In the genomic region with DNA sequence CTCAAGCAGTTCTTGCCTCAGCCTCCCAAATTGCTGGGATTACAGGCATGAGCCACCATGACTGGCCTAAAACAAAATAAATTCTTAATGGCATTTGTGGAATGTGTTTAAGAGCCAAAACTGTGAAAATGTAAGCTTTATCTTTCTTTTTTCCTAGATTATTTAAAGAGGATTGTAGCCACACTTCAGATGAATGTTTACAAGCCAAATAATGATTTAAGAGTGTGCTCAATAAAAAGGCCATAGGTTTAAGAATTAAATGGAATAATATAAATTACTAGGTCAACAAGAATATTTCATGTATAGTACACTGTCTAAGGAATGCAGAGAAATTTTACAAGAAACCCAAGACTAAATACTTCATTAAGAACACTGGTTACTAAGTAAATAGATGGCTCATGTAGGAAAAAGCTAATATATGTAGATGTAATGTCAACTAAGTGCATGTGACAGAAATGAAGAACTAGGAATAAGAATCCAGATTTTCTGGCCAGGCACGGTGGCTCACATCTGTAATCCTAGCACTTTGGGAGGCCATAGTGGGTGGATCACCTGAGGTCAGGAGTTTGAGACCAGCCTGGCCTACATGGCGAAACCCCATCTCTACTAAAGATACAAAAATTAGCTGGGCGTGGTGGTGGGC, we compare ENCODE assay signal across 18 cellular contexts. TPM values are rescaled to one million over a fixed set of nuclear protein-coding genes. Genes with fewer than 3 reads are reported as not detected.
DNase-seq lines count a peak whose midpoint lies in the region; ATAC-seq, FAIRE-seq and TF ChIP-seq lines count a peak whose summit lies in the region.
"Had no signal": no experiment of that assay in that cellular context is flagged by ENCODE, and none has a peak within 500 bp of the region (broad histone marks: within the 10 kb centered on the region; RNA-seq: fewer than 3 reads in every experiment).

No MANE protein-coding gene starts in this region.

- H2BK12ac ChIP-seq in mesenchymal stem cell (ENCODE audit: low read length in 2 of 2), result no peak overlapping the region

- no peak overlapping the region for H2AK5ac ChIP-seq in mesenchymal stem cell (ENCODE audit: low read length, severe bottlenecking)

- no peak overlapping the region for H2BK15ac ChIP-seq in mesenchymal stem cell (ENCODE audit: low read depth, poor library complexity, severe bottlenecking)

- no peaks in the 10 kb centered on the region for H3K4me1 ChIP-seq in K562 (replicated peaks in 1 of 2; ENCODE audit: control insufficient read depth in 2 of 2, insufficient read depth in 2 of 2, low read length in 2 of 2)
- peaks cover 5% of the 10 kb centered on the region for H3K4me1 ChIP-seq in mesenchymal stem cell (ENCODE audit: control insufficient read depth, insufficient read depth, low read depth, low read length)
- H3K4me1 ChIP-seq in spleen, result no peaks in the 10 kb centered on the region

- H3K27me3 ChIP-seq in K562 (ENCODE audit: control insufficient read depth in 2 of 2, insufficient read depth in 2 of 2, low read length in 2 of 2) (no peaks in the 10 kb centered on the region), mesenchymal stem cell (ENCODE audit: control insufficient read depth in 1 of 2, insufficient read depth in 1 of 2, low read length in 2 of 2) (no peaks in the 10 kb centered on the region), spleen (replicated peaks in 1 of 7) (no peaks in the 10 kb centered on the region)

- H3K36me3 ChIP-seq in K562 (ENCODE audit: control insufficient read depth, insufficient read depth, low read length), result no peaks in the 10 kb centered on the region
- H3K36me3 ChIP-seq in mesenchymal stem cell (ENCODE audit: control insufficient read depth in 1 of 2, insufficient read depth in 2 of 2, low read depth in 1 of 2, low read length in 2 of 2), result peaks cover 0 to 49% of the 10 kb centered on the region in 2 experiments
- H3K36me3 ChIP-seq in spleen, result peaks cover 0 to 52% (median 5%) of the 10 kb centered on the region in 6 donors

- TF ChIP-seq POLR2A in K562 (conservative IDR thresholded peaks at IDR 0.05), result no peak
- TF ChIP-seq POLR2A in spleen (IDR thresholded peaks at IDR 0.05), result no peak

- no peak for ATAC-seq in K562
- ATAC-seq: WTC11 had no signal

- H3K4me3 ChIP-seq in AG04449 (ENCODE audit: low read depth, low read length) (no peak overlapping the region), LNCaP clone FGC (ENCODE audit: low read depth, low read length) (no peak overlapping the region), K562 (no peak overlapping the region), mesenchymal stem cell (ENCODE audit: insufficient read depth in 1 of 2, low read depth in 1 of 2, low read length in 2 of 2) (no peak overlapping the region), spleen (no peak overlapping the region)

- H2BK120ac ChIP-seq in mesenchymal stem cell (ENCODE audit: low read depth, low read length), result no peak overlapping the region

- no peak for TF ChIP-seq EP300 in K562 (IDR thresholded peaks at IDR 0.05; ENCODE audit: low read length)

- H4K20me1 ChIP-seq in K562 (replicated peaks; ENCODE audit: control insufficient read depth, insufficient read depth, low read length), result no peaks in the 10 kb centered on the region

- no peak for TF ChIP-seq CTCF in AG04449 (IDR thresholded peaks at IDR 0.05; ENCODE audit: insufficient read depth, low read length, missing control alignments)
- TF ChIP-seq CTCF in LNCaP clone FGC (IDR thresholded peaks at IDR 0.05; ENCODE audit: control insufficient read depth, extremely low read depth, insufficient read depth), result no peak
- TF ChIP-seq CTCF in K562 (IDR thresholded peaks at IDR 0.05 in 2 of 3, conservative IDR thresholded peaks at IDR 0.05 in 1 of 3; ENCODE audit: insufficient read depth in 2 of 3, low read depth in 1 of 3, low read length in 3 of 3), result no peak
- TF ChIP-seq CTCF in spleen (IDR thresholded peaks at IDR 0.05 in 8 of 11, conservative IDR thresholded peaks at IDR 0.05 in 3 of 11), result no peak

- H3K9ac ChIP-seq in K562 (ENCODE audit: insufficient read depth in 1 of 2, low read depth in 2 of 2, low read length in 2 of 2), result no peak overlapping the region
- H3K9ac ChIP-seq in mesenchymal stem cell (ENCODE audit: low read length), result no peak overlapping the region

- H3K9me1 ChIP-seq in K562 (ENCODE audit: control insufficient read depth, insufficient read depth, low read length), result no peaks in the 10 kb centered on the region

- H3K79me1 ChIP-seq in mesenchymal stem cell (replicated peaks; ENCODE audit: low read length, poor library complexity, severe bottlenecking), result no peaks in the 10 kb centered on the region

- no peak overlapping the region for H2BK5ac ChIP-seq in mesenchymal stem cell (ENCODE audit: low read depth, low read length, poor library complexity, severe bottlenecking)

- peak; percentile 24 for DNase-seq in AG04449 (ENCODE audit: low read depth, low spot score)
- DNase-seq in LNCaP clone FGC (ENCODE audit: low read depth), result peak; percentile 85
- no peak for DNase-seq in K562 (ENCODE audit: extremely low read depth in 1 of 4, low spot score in 3 of 4)
- DNase-seq in mesenchymal stem cell, result peak; percentile 29
- DNase-seq in NCI-H2107 (lab: John Stamatoyannopoulos, UW), result no peak
- no peak for DNase-seq in spleen
- no peak for DNase-seq in NCI-H187 (lab: John Stamatoyannopoulos, UW)
- no peak for DNase-seq in activated CD8-positive, alpha-beta memory T cell treated with anti-CD3 and anti-CD28 coated beads for 24 hours
- DNase-seq: activated CD4-positive, alpha-beta memory T cell treated with anti-CD3 and anti-CD28 coated beads for 36 hours; activated naive CD4-positive, alpha-beta T cell treated with anti-CD3 and anti-CD28 coated beads, Interleukin-2, amount 10 ng/mL, durations not matched to agents 7 days and 5 days; activated T-cell treated with anti-CD3 and anti-CD28 coated beads, Interleukin-2, amount 50 U/mL, for 1 hour; midbrain; NCI-H1048; NCI-H524 treated with DMSO at 0.1 percent for 48 hours; SHP77 treated with DMSO at 0.1 percent for 48 hours had no signal

- no peak overlapping the region for H4K8ac ChIP-seq in mesenchymal stem cell (ENCODE audit: low read length)

- intact Hi-C loops in K562 (cut with micrococcal nuclease) (no loop called here), spleen (cut with DNase I; ENCODE audit: low total_unique reads) (no loop called here)

- FAIRE-seq in K562 (lab: Jason Lieb, UNC), result no peak
- FAIRE-seq: endothelial cell of umbilical vein, urothelium cell line had no signal

- peak overlapping the region; percentile 27 for H4K91ac ChIP-seq in mesenchymal stem cell (ENCODE audit: low read length)

- CTCF ChIA-PET in AG04449 (lab: Yijun Ruan, JAX) (no interaction called here), K562 (lab: Yijun Ruan, JAX; ENCODE audit: low intra/inter-chr PET ratio) (no interaction called here)

- H3K18ac ChIP-seq in mesenchymal stem cell (ENCODE audit: low read depth in 1 of 2, low read length in 2 of 2), result no peak overlapping the region

- no TSS peak for BruUV-seq in K562 (replicated peaks; lab: Mats Ljungman, UMichigan)

- POLR2A ChIA-PET in AG04449 (lab: Yijun Ruan, JAX), result interaction anchor here (1.0 to 1.4 kb wide), 3 partner anchors 21 to 90 kb away, joined by 3 to 8 read pairs (median 3); partner anchors contain the start of genes SMIM14 and UGDH
- POLR2A ChIA-PET in K562 (lab: Yijun Ruan, JAX), result interaction anchor here (1.1 kb wide), 1 partner anchor 90 kb away, joined by 3 read pairs; the partner anchor contains the start of gene SMIM14

- H3K14ac ChIP-seq in mesenchymal stem cell (ENCODE audit: low read length in 2 of 2), result no peak overlapping the region

- no peak overlapping the region for H3K23ac ChIP-seq in mesenchymal stem cell (ENCODE audit: low read length in 2 of 2)

- H3K27ac ChIP-seq in K562 (ENCODE audit: extremely low read depth, low read depth, low read length) (no peak overlapping the region), mesenchymal stem cell (ENCODE audit: low read length, poor library complexity, severe bottlenecking) (no peak overlapping the region), spleen (no peak overlapping the region)

- no peak overlapping the region for H3K4ac ChIP-seq in mesenchymal stem cell (ENCODE audit: low read depth in 1 of 2, low read length in 2 of 2)

- no peak for TF ChIP-seq RAD21 in K562 (CRISPR knock-in tag; conservative IDR thresholded peaks at IDR 0.05 in 1 of 2, IDR thresholded peaks at IDR 0.05 in 1 of 2)

- in situ Hi-C loops in K562 (cut with MboI), result no loop called here

- no peak overlapping the region for H3K4me2 ChIP-seq in K562 (ENCODE audit: insufficient read depth, low read length)
- H3K4me2 ChIP-seq in mesenchymal stem cell (ENCODE audit: low read length, poor library complexity, severe bottlenecking), result no peak overlapping the region

- H3K79me2 ChIP-seq in K562 (ENCODE audit: control insufficient read depth, insufficient read depth, low read length), result no peaks in the 10 kb centered on the region

- no peak overlapping the region for H2AFZ ChIP-seq in K562 (ENCODE audit: low read depth, low read length)
- H2AFZ ChIP-seq in mesenchymal stem cell (ENCODE audit: low read depth, low read length), result no peak overlapping the region

- H3K9me3 ChIP-seq in K562 (replicated peaks; ENCODE audit: control insufficient read depth, insufficient read depth, low read depth, low read length) (no peaks in the 10 kb centered on the region), mesenchymal stem cell (ENCODE audit: control insufficient read depth, low read length) (no peaks in the 10 kb centered on the region), spleen (no peaks in the 10 kb centered on the region)

- 33% methylated on average over 3 of the region's 3 CpGs for WGBS in K562 (ENCODE audit: insufficient coverage, low coverage, missing lambda C conversion rate)
- WGBS in mesenchymal stem cell, result 95% methylated on average over 3 of the region's 3 CpGs
- 89 to 100% (median 95%) methylated on average over 3 of the region's 3 CpGs for WGBS in spleen, 5 donors

RNA-seq across cellular contexts. Expression of gene UGDH, which starts 21.3 kb away (rescaled TPM):
- total RNA-seq in K562 (2011; cell fraction: chromatin; rRNA removed; ENCODE audit: low replicate concordance), result 6.0 and 11.8 TPM in 2 replicates
- 5.0 and 5.7 TPM in 2 replicates for total RNA-seq in K562 (2011; cell fraction: nucleolus; rRNA removed)
- 6.2 and 10.3 TPM in 2 replicates for total RNA-seq in K562 (2011; cell fraction: nucleoplasm; rRNA removed)
- total RNA-seq in K562 (2014; rRNA removed), result 16.2 and 18.9 TPM in 2 replicates
- total RNA-seq in K562 (2014; rRNA removed; fragmentation: Illumina TruSeq; extraction: Trizol), result 16.0 and 21.1 TPM in 2 replicates
- 10.1 and 12.0 TPM in 2 replicates for total RNA-seq in K562 (2015; rRNA removed; fragmentation: Illumina TruSeq; extraction: Trizol)
- 21.7 and 22.7 TPM in 2 replicates for total RNA-seq in K562 (2021)
- 15.1 and 19.1 TPM in 2 replicates for polyA plus RNA-seq in K562 (2011; rRNA removed)
- 7.3 and 12.4 TPM in 2 replicates for polyA plus RNA-seq in K562 (2011; cell fraction: cytosol; rRNA removed)
- 1.9 and 3.9 TPM in 2 replicates for polyA plus RNA-seq in K562 (2011; cell fraction: nucleus; rRNA removed)
- 16.3 and 19.9 TPM in 2 replicates for polyA plus RNA-seq in K562 (2012)
- 17.3 and 18.6 TPM in 2 replicates for polyA plus RNA-seq in K562 (2014; fragmentation: Illumina TruSeq; extraction: Trizol)
- 1 to 10 TPM; 5.5 to 6.8 TPM for polyA plus RNA-seq in K562 (2014; fragmentation: Nextera tagmentation; extraction: Ambion mirVana)
- 18.0 and 18.7 TPM in 2 replicates for polyA plus RNA-seq in K562 (2014; rRNA removed)
- polyA minus RNA-seq in K562 (2011; rRNA and poly(A)+ RNA removed), result 22.9 and 27.5 TPM in 2 replicates
- 20.6 and 24.8 TPM in 2 replicates for polyA minus RNA-seq in K562 (2011; cell fraction: cytosol; rRNA and poly(A)+ RNA removed)
- polyA minus RNA-seq in K562 (2011; cell fraction: nucleus; rRNA and poly(A)+ RNA removed), result 1.8 and 3.1 TPM in 2 replicates
- 56.0 TPM for polyA plus RNA-seq in mesenchymal stem cell (2013, experiment 1 of 2)
- polyA plus RNA-seq in mesenchymal stem cell (2013, experiment 2 of 2), result 52.3 TPM
- total RNA-seq in spleen, result 10 to 100 TPM; 15.3 to 30.8 (median 19.2) TPM
- polyA plus RNA-seq in spleen, result 1 to 10 TPM; 4.1 to 7.1 (median 4.8) TPM

Comparison
In these comparisons a context has a peak if more than half of its experiments do, and no peak if none do; other contexts are left out.
1. DNase-seq: peak in AG04449 (single experiment), LNCaP clone FGC (single experiment) and mesenchymal stem cell (single experiment); none in K562 (0 of 4), NCI-H2107 (single experiment), spleen (single experiment), NCI-H187 (0 of 2) and activated CD8-positive, alpha-beta memory T cell treated with anti-CD3 and anti-CD28 coated beads for 24 hours (single experiment).